ENCODE assay signal across 28 cellular contexts in the genomic region with DNA sequence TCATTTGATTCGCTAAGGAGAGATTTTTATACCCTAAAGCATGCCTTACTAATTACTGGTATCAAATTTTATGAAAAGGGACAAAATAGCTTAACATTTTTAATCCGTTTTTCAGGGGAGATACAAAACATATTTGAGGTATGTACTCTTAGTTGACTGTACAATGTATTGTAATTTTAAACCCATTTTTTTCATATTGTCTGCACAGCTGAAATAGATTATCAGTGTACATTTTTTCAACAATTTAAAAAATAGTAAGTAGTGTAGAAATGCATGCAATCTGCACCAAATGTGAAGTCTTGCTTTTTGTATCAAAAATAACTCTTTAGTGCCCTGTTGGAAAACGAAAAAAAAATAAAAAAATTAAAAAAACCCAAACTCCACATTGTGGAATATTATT.
"Had no signal": no experiment of that assay in that cellular context is flagged by ENCODE, and none has a peak within 500 bp of the region (broad histone marks: within the 10 kb centered on the region; RNA-seq: fewer than 3 reads in every experiment).

No MANE protein-coding gene starts in this region.

- H3K4me3 Mint-ChIP-seq: naive thymus-derived CD4-positive, alpha-beta T cell; natural killer cell; nephron progenitor cell; neural crest cell; stimulated activated effector memory CD8-positive, alpha-beta T cell treated with anti-CD3 and anti-CD28 coated beads, Interleukin-12 subunit alpha, Interleukin-12 subunit beta, amount 100 ng/mL, for 72 hours; stimulated activated naive CD8-positive, alpha-beta T cell treated with anti-CD3 and anti-CD28 coated beads, Interleukin-15, amount 100 ng/mL, for 72 hours had no signal

- H3K27ac Mint-ChIP-seq: naive thymus-derived CD4-positive, alpha-beta T cell; natural killer cell; nephron progenitor cell; progenitor cell of endocrine pancreas; stimulated activated effector memory CD8-positive, alpha-beta T cell treated with anti-CD3 and anti-CD28 coated beads, Interleukin-12 subunit alpha, Interleukin-12 subunit beta, amount 100 ng/mL, for 72 hours; stimulated activated naive CD8-positive, alpha-beta T cell treated with anti-CD3 and anti-CD28 coated beads, Interleukin-15, amount 100 ng/mL, for 72 hours had no signal

- H3K4me3 ChIP-seq: ovary, psoas muscle, right lobe of liver, thoracic aorta, thyroid gland, tibial nerve, upper lobe of left lung, vagina had no signal

- H3K4me1 ChIP-seq: parathyroid adenoma, psoas muscle, thyroid gland, tibial nerve, upper lobe of left lung, vagina had no signal

- H3K9me3 ChIP-seq: ovary, psoas muscle, right lobe of liver, sigmoid colon, thoracic aorta, thyroid gland, tibial nerve, upper lobe of left lung, vagina had no signal

- H2AFZ ChIP-seq: parathyroid adenoma had no signal

- H3K4me1 Mint-ChIP-seq: stimulated activated effector memory CD8-positive, alpha-beta T cell treated with anti-CD3 and anti-CD28 coated beads, Interleukin-12 subunit alpha, Interleukin-12 subunit beta, amount 100 ng/mL, for 72 hours; stimulated activated naive CD8-positive, alpha-beta T cell treated with anti-CD3 and anti-CD28 coated beads, Interleukin-15, amount 100 ng/mL, for 72 hours had no signal

- H3K9ac ChIP-seq: parathyroid adenoma had no signal

- H3K36me3 ChIP-seq: ovary, right lobe of liver, sigmoid colon, thoracic aorta, thyroid gland, tibial nerve, upper lobe of left lung, vagina had no signal

- H3K79me2 ChIP-seq: parathyroid adenoma had no signal

- ATAC-seq: natural killer cell; right lobe of liver; stimulated activated effector memory CD8-positive, alpha-beta T cell treated with anti-CD3 and anti-CD28 coated beads, Interleukin-12 subunit alpha, Interleukin-12 subunit beta, amount 100 ng/mL, for 72 hours; stimulated activated naive CD8-positive, alpha-beta T cell treated with anti-CD3 and anti-CD28 coated beads, Interleukin-15, amount 100 ng/mL, for 72 hours; stimulated activated naive CD8-positive, alpha-beta T cell treated with anti-CD3 and anti-CD28 coated beads, Interleukin-15, Interleukin-2, amounts not matched to agents 100 U/mL and 50 U/mL, for 24 hours had no signal

- H3K27me3 Mint-ChIP-seq: progenitor cell of endocrine pancreas had no signal

- H3K27ac ChIP-seq: ovary, parathyroid adenoma, psoas muscle, right lobe of liver, thoracic aorta, thyroid gland, tibial nerve, upper lobe of left lung, vagina had no signal

- H3K27me3 ChIP-seq: ovary, right lobe of liver, sigmoid colon, thyroid gland, tibial nerve, upper lobe of left lung, vagina had no signal

- H3K36me3 Mint-ChIP-seq: naive thymus-derived CD4-positive, alpha-beta T cell; stimulated activated effector memory CD8-positive, alpha-beta T cell treated with anti-CD3 and anti-CD28 coated beads, Interleukin-12 subunit alpha, Interleukin-12 subunit beta, amount 100 ng/mL, for 72 hours had no signal

- DNase-seq: naive thymus-derived CD4-positive, alpha-beta T cell; natural killer cell; nephron progenitor cell; occipital lobe; posterior cingulate gyrus; psoas muscle; right lobe of liver; small intestine; stimulated activated CD4-positive, alpha-beta T cell treated with anti-CD3 and anti-CD28 coated beads, Interleukin-15, amount 100 ng/mL, for 24 hours; stimulated activated CD4-positive, alpha-beta T cell treated with anti-CD3 and anti-CD28 coated beads, Interleukin-2, amount 100 ng/mL, for 24 hours; stimulated activated CD4-positive, alpha-beta T cell treated with anti-CD3 and anti-CD28 coated beads, Interleukin-2, amount 100 ng/mL, for 48 hours; stimulated activated CD4-positive, alpha-beta T cell treated with anti-CD3 and anti-CD28 coated beads, Interleukin-4, amount 100 ng/mL, for 24 hours; stimulated activated naive CD4-positive, alpha-beta T cell; stimulated activated naive CD8-positive, alpha-beta T cell treated with anti-CD3 and anti-CD28 coated beads, Interleukin-15, amount 100 ng/mL, for 72 hours; stimulated activated naive CD8-positive, alpha-beta T cell treated with anti-CD3 and anti-CD28 coated beads, Interleukin-15, Interleukin-2, amounts not matched to agents 100 U/mL and 50 U/mL, for 24 hours; substantia nigra; thyroid gland; trophoblast cell; upper lobe of left lung had no signal
